In genomic region chr10:69067189-69067588, GRCh38 we compare ENCODE assay signal across 32 cellular contexts. TPM values are rescaled to one million over a fixed set of nuclear protein-coding genes. Genes with fewer than 3 reads are reported as not detected.
"Had no signal": no experiment of that assay in that cellular context is flagged by ENCODE, and none has a peak within 500 bp of the region (broad histone marks: within the 10 kb centered on the region; RNA-seq: fewer than 3 reads in every experiment).

No MANE protein-coding gene starts in this region.

- FAIRE-seq: frontal cortex had no signal

- H3K27ac ChIP-seq: ascending aorta, cardiac muscle cell, coronary artery, WERI-Rb-1 had no signal

- H3K27me3 ChIP-seq: ascending aorta, breast epithelium had no signal

- H3K4me3 ChIP-seq: ascending aorta, breast epithelium, cardiac muscle cell, coronary artery, dorsolateral prefrontal cortex had no signal

- H3K4me1 ChIP-seq: breast epithelium had no signal

- H3K9me3 ChIP-seq: ascending aorta, breast epithelium had no signal

- DNase-seq: activated B cell treated with CpG ODN at 0.5 μM for 24 hours; activated CD4-positive, alpha-beta memory T cell treated with anti-CD3 and anti-CD28 coated beads for 36 hours; activated CD4-positive, alpha-beta T cell treated with anti-CD3 and anti-CD28 coated beads for 36 hours; activated CD4-positive, alpha-beta T cell treated with anti-CD3 and anti-CD28 coated beads, Interleukin-2, amount 10 ng/mL, durations not matched to agents 24 days and 14 days; activated CD8-positive, alpha-beta memory T cell treated with anti-CD3 and anti-CD28 coated beads, Interleukin-2, amount 10 ng/mL, durations not matched to agents 7 days and 5 days; activated CD8-positive, alpha-beta memory T cell treated with anti-CD3 and anti-CD28 coated beads, Interleukin-2, amount 50 U/mL, for 4 hours; activated CD8-positive, alpha-beta T cell treated with anti-CD3 and anti-CD28 coated beads, Interleukin-2, amount 10 ng/mL, durations not matched to agents 7 days and 5 days; activated effector memory CD4-positive, alpha-beta T cell treated with Interleukin-2 at 50 U/mL for 16 hours; activated gamma-delta T cell treated with Interleukin-2 at 50 U/mL for 16 hours; activated naive CD4-positive, alpha-beta T cell treated with anti-CD3 and anti-CD28 coated beads, Interleukin-2, amount 50 U/mL, for 16 hours; activated naive CD4-positive, alpha-beta T cell treated with Interleukin-2 at 50 U/mL for 16 hours; activated naive CD8-positive, alpha-beta T cell treated with anti-CD3 and anti-CD28 coated beads for 36 hours; activated T-cell treated with anti-CD3 and anti-CD28 coated beads, Interleukin-2, amount 50 U/mL, for 1 hour; central memory CD4-positive, alpha-beta T cell; cerebellar nuclear complex; dorsolateral prefrontal cortex; effector memory CD4-positive, alpha-beta T cell; endodermal cell; foreskin fibroblast; head of caudate nucleus; T-helper 1 cell; T-helper 17 cell; T1000; WERI-Rb-1 had no signal

- ATAC-seq: activated CD4-positive, alpha-beta T cell treated with anti-CD3 and anti-CD28 coated beads for 36 hours; activated CD4-positive, CD25-positive, alpha-beta regulatory T cell treated with anti-CD3 and anti-CD28 coated beads, Interleukin-2, amount 50 U/mL, for 24 hours; activated CD8-positive, alpha-beta memory T cell treated with anti-CD3 and anti-CD28 coated beads, Interleukin-2, amount 10 ng/mL, durations not matched to agents 7 days and 5 days; activated CD8-positive, alpha-beta T cell treated with anti-CD3 and anti-CD28 coated beads, Interleukin-2, amount 10 ng/mL, durations not matched to agents 7 days and 5 days; activated T-helper 17 cell treated with anti-CD3 and anti-CD28 coated beads, Interleukin-2, amount 50 U/mL, for 72 hours; esophagus mucosa; T-helper 17 cell had no signal

- H3K36me3 ChIP-seq: ascending aorta, breast epithelium, cardiac muscle cell, WERI-Rb-1 had no signal

RNA-seq across cellular contexts. Expression of gene SRGN, which starts 20.7 kb away (rescaled TPM):
- total RNA-seq: cardiac muscle cell, endodermal cell had no signal
- polyA plus RNA-seq: cardiac muscle cell had no signal
